26 cellular contexts compared by ENCODE assay signal in the genomic region with DNA sequence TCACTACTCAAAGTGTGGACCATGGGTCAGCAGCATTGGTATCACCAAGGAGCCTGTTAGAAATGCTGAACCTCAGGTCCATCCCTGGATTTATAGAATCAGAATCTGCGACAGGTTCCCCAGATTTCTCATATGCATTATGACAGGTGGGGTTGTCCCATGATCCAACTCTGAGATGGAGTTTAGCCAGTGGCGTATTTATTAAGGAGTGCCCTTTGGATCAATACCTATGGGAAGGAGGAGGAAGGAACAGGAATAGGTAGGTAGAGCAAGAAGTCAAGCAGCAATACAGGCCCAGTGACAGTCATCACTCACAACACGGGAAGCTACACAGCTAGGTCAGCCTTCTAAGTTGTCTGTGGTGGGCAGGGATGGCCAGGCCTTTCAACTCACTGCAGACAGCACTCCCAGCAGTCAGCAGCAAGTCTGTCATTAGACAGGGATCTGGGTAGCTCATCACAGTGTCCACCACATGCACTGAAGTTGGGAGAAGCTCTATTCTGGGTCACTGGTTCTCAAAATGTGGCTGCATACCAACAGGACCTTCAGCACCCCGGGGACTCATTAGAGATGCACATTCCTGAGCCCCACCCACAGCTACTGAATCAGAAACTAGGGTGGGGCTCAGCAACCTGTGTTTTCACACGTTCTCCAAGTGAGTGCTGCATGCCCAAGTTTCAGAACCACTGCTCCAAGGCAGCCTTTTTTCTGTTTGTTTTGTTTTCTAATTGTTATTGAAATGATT.
DNase-seq lines count a peak whose midpoint lies in the region; ATAC-seq lines count a peak whose summit lies in the region.
"Had no signal": no experiment of that assay in that cellular context is flagged by ENCODE, and none has a peak within 500 bp of the region (broad histone marks: within the 10 kb centered on the region; RNA-seq: fewer than 3 reads in every experiment).

No MANE protein-coding gene starts in this region.

- no peak overlapping the region for H3K4me2 ChIP-seq in neuronal stem cell (ENCODE audit: insufficient read depth, low read length, poor library complexity, severe bottlenecking)
- H3K4me2 ChIP-seq: KMS-11 had no signal

- H3K79me1 ChIP-seq in neuronal stem cell (ENCODE audit: low read depth, low read length), result no peaks in the 10 kb centered on the region

- peaks cover 0 to 2% of the 10 kb centered on the region in 2 donors for H3K9me3 ChIP-seq in esophagus (ENCODE audit: control insufficient read depth in 2 of 2, insufficient read depth in 1 of 2, low read depth in 1 of 2, low read length in 1 of 2)
- peaks cover 8 to 18% of the 10 kb centered on the region in 2 donors for H3K9me3 ChIP-seq in neuronal stem cell (replicated peaks in 1 of 2; ENCODE audit: control insufficient read depth in 2 of 2, insufficient read depth in 1 of 2, low read depth in 1 of 2, low read length in 2 of 2)

- H2BK12ac ChIP-seq in neuronal stem cell (ENCODE audit: low read length), result no peak overlapping the region

- H3K18ac ChIP-seq in neuronal stem cell (ENCODE audit: low read length), result no peak overlapping the region

- DNase-seq in Caki2 (ENCODE audit: low read depth) (peak; percentile 82), NCI-H69 (lab: John Stamatoyannopoulos, UW) (peak; percentile 54), neuronal stem cell (ENCODE audit: low spot score) (no peak), OCI-M1 (lab: John Stamatoyannopoulos, UW) (no peak), NCI-H2227 treated with DMSO at 0.1 percent for 48 hours (lab: John Stamatoyannopoulos, UW) (no peak)
- DNase-seq: ACHN; activated CD4-positive, alpha-beta memory T cell treated with anti-CD3 and anti-CD28 coated beads for 36 hours; activated naive CD4-positive, alpha-beta T cell; activated T-cell treated with anti-CD3 and anti-CD28 coated beads for 4 hours; amygdala; cerebellar nuclear complex; DMS 273 treated with DMSO at 0.1 percent for 48 hours; effector memory CD8-positive, alpha-beta T cell; heart left ventricle; immature natural killer cell; natural killer cell; NCI-H1092 treated with DMSO at 0.1 percent for 48 hours; NCI-H2081 treated with DMSO at 0.1 percent for 48 hours; NCI-H526; SJCRH30; stimulated activated CD4-positive, alpha-beta T cell treated with anti-CD3 and anti-CD28 coated beads, Interleukin-4, amount 100 ng/mL, for 24 hours; substantia nigra had no signal

- H3K4me3 ChIP-seq in esophagus (ENCODE audit: low read depth in 1 of 2, low read length in 2 of 2), result no peak overlapping the region
- no peak overlapping the region for H3K4me3 ChIP-seq in neuronal stem cell (ENCODE audit: low read length in 2 of 2)
- H3K4me3 ChIP-seq: heart left ventricle, SJCRH30 had no signal

- no peak overlapping the region for H2AFZ ChIP-seq in neuronal stem cell (ENCODE audit: low read length)

- H3K27ac ChIP-seq in esophagus (ENCODE audit: low read depth in 2 of 2, low read length in 1 of 2) (peak overlapping the region; percentile 89 to 92), neuronal stem cell (replicated peaks; ENCODE audit: low read length) (no peak overlapping the region)
- H3K27ac ChIP-seq: heart left ventricle, KMS-11, SJCRH30 had no signal

- no peak overlapping the region for H3K9ac ChIP-seq in neuronal stem cell (ENCODE audit: low read depth, low read length, poor library complexity)
- H3K9ac ChIP-seq: KMS-11 had no signal

- H3K23ac ChIP-seq in neuronal stem cell (ENCODE audit: low read depth, low read length, poor library complexity), result peak overlapping the region; percentile 44

- no peak overlapping the region for H4K91ac ChIP-seq in neuronal stem cell (ENCODE audit: low read depth, low read length, poor library complexity)

- in situ Hi-C loops in Caki2 (cut with HindIII; ENCODE audit: low pct_unique_long_range_greater_than_20kb, low sequenced_read_pairs), result no loop called here

- peaks cover 0 to 5% of the 10 kb centered on the region in 2 donors for H3K4me1 ChIP-seq in esophagus (ENCODE audit: control insufficient read depth in 2 of 2, insufficient read depth in 2 of 2, low read length in 1 of 2)
- H3K4me1 ChIP-seq in neuronal stem cell (ENCODE audit: control insufficient read depth in 2 of 2, insufficient read depth in 1 of 2, low read depth in 1 of 2, low read length in 2 of 2), result peaks cover 6 to 9% of the 10 kb centered on the region in 2 donors
- H3K4me1 ChIP-seq: SJCRH30 had no signal

- WGBS in esophagus, 2 donors, result 43 to 52% methylated on average over 5 of the region's 5 CpGs
- no CpG with 5 or more reads among the region's 5 CpGs for WGBS in neuronal stem cell (ENCODE audit: extremely low coverage in 2 of 2, insufficient read length in 2 of 2, insufficient replicate concordance in 1 of 2), 2 donors

- H2AK5ac ChIP-seq in neuronal stem cell (ENCODE audit: low read depth, low read length), result no peak overlapping the region

- H2BK5ac ChIP-seq in neuronal stem cell (ENCODE audit: low read length), result no peak overlapping the region

- no peak overlapping the region for H3K4ac ChIP-seq in neuronal stem cell (ENCODE audit: low read length)

- H2BK120ac ChIP-seq in neuronal stem cell (ENCODE audit: low read depth, low read length), result no peak overlapping the region

- ATAC-seq in GM21529 (IDR thresholded peaks at IDR 0.05; ENCODE audit: unreplicated experiment), result no peak
- no peak for ATAC-seq in HG03469 (IDR thresholded peaks at IDR 0.05; ENCODE audit: unreplicated experiment)
- ATAC-seq: effector memory CD8-positive, alpha-beta T cell; heart left ventricle; natural killer cell had no signal

- H3K27me3 ChIP-seq in esophagus (ENCODE audit: control insufficient read depth in 1 of 2, insufficient read depth in 2 of 2, low read length in 2 of 2), result no peaks in the 10 kb centered on the region
- peaks cover 5 to 37% (median 5%) of the 10 kb centered on the region in 3 experiments for H3K27me3 ChIP-seq in neuronal stem cell (ENCODE audit: control insufficient read depth in 3 of 3, insufficient read depth in 3 of 3, low read depth in 1 of 3, low read length in 3 of 3)
- H3K27me3 ChIP-seq: SJCRH30 had no signal

- no peak overlapping the region for H2BK15ac ChIP-seq in neuronal stem cell (ENCODE audit: low read length)

- H3K36me3 ChIP-seq in esophagus (ENCODE audit: control insufficient read depth in 2 of 2, insufficient read depth in 2 of 2, low read length in 1 of 2) (no peaks in the 10 kb centered on the region), neuronal stem cell (replicated peaks in 1 of 2; ENCODE audit: control insufficient read depth in 2 of 2, insufficient read depth in 2 of 2, low read length in 2 of 2) (peaks cover 0 to 10% of the 10 kb centered on the region in 2 donors)
- H3K36me3 ChIP-seq: heart left ventricle, SJCRH30 had no signal

- no peak overlapping the region for H3K14ac ChIP-seq in neuronal stem cell (ENCODE audit: low read length)

- no peak overlapping the region for H4K8ac ChIP-seq in neuronal stem cell (ENCODE audit: low read depth, low read length)

Comparison
In these comparisons a context has a peak if more than half of its experiments do, and no peak if none do; other contexts are left out.
1. DNase-seq: peak in Caki2 (single experiment) and NCI-H69 (single experiment); none in neuronal stem cell (single experiment), OCI-M1 (single experiment) and NCI-H2227 treated with DMSO at 0.1 percent for 48 hours (single experiment).